ENCODE assay signal across 19 cellular contexts in the genomic region with DNA sequence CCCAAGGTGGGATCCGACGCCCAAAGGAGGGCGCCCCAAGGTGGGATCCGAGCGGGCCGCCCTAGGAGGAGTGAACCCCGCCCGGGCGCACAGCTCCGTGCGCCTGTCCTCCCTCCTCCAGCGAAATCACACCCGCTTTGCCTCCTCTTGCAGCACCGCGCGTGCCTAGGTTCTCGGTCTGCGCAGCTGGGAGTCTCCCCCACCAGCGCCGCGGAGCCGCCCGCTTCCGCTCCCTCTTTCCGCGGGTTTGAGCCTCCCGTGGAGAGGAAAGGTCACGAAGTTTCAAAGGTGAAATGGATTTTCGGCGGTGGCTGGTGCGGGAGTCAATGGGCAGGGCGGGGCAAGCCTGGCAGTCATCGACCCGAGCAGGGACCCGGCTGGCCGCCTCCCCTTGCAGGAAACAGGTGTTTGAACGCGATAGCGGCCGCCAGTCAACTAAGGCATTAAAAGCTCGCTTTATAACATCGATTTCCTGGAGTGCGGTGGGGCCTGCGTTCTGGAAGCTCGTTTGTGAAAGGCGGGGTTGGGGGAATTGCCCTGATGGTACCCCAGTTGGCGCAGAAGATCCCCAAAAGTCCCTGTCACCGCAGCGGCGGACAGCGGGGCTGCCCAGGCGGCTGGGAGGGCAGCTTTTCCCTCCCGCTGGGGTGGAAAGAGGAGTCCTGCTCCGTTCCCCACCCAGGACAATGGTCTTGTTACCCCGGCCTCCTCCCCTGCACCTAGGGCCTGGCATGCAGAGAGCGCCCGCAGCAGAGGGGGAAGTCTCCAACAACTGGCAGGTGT. TPM values are rescaled to one million over a fixed set of nuclear protein-coding genes. Genes with fewer than 3 reads are reported as not detected.
A peak's percentile ranks its signal among the peaks of the same experiment; 100 is the strongest.
DNase-seq lines count a peak whose midpoint lies in the region; ATAC-seq, FAIRE-seq and TF ChIP-seq lines count a peak whose summit lies in the region.
"Had no signal": no experiment of that assay in that cellular context is flagged by ENCODE, and none has a peak within 500 bp of the region (broad histone marks: within the 10 kb centered on the region; RNA-seq: fewer than 3 reads in every experiment).

No MANE protein-coding gene starts in this region.

- TF ChIP-seq EP300 in H1 (IDR thresholded peaks at IDR 0.05; ENCODE audit: borderline replicate concordance in 1 of 2, low read depth in 2 of 2, low read length in 2 of 2): no peak

- no peak for ATAC-seq in HG02840 (IDR thresholded peaks at IDR 0.05; ENCODE audit: low FRiP score, unreplicated experiment)

- H3K79me1 ChIP-seq in H1 (ENCODE audit: low read depth, low read length): no peaks in the 10 kb centered on the region

- H3K4me2 ChIP-seq in H1 (ENCODE audit: insufficient read depth in 1 of 2, low read depth in 2 of 2, low read length in 2 of 2) (peak overlapping the region; percentile 68 to 69), osteoblast (ENCODE audit: insufficient read depth, low read length) (no peak overlapping the region)
- H3K4me2 ChIP-seq: smooth muscle cell had no signal

- POLR2A ChIA-PET in H1 (lab: Charles Lee; ENCODE audit: partially characterized antibody): interaction anchor here (0.9 to 5.1 kb wide), 3 partner anchors 11 to 16 kb away, joined by 3 to 25 read pairs (median 3); no protein-coding TSS in a partner anchor

- H4K91ac ChIP-seq in H1 (replicated peaks; ENCODE audit: insufficient read length, low read length): no peak overlapping the region

- no peak for TF ChIP-seq POLR2A in H1 (IDR thresholded peaks at IDR 0.05; ENCODE audit: control extremely low read depth in 1 of 2, low read depth in 2 of 2, low read length in 2 of 2)

- no peak overlapping the region for H3K4ac ChIP-seq in H1 (replicated peaks; ENCODE audit: insufficient read length, low read depth, low read length)

- no peak overlapping the region for H3K14ac ChIP-seq in H1 (ENCODE audit: insufficient read length)

- H3K9ac ChIP-seq in H1 (replicated peaks in 1 of 4; ENCODE audit: extremely low read depth in 1 of 4, low read depth in 3 of 4, low read length in 3 of 4): no peak overlapping the region

- TF ChIP-seq CTCF in H1 (IDR thresholded peaks at IDR 0.05; ENCODE audit: control extremely low read depth in 1 of 3, insufficient read depth in 1 of 3, low read depth in 1 of 3, low read length in 3 of 3): no peak
- TF ChIP-seq CTCF in osteoblast (IDR thresholded peaks at IDR 0.05; ENCODE audit: extremely low read depth, low read depth, low read length): no peak

- H3K9me3 ChIP-seq in H1 (ENCODE audit: insufficient read depth in 2 of 2, low read depth in 1 of 2, low read length in 1 of 2): no peaks in the 10 kb centered on the region; a peak in 1 of 4 replicates
- H3K9me3 ChIP-seq in osteoblast (ENCODE audit: low read depth, low read length): no peaks in the 10 kb centered on the region

- peak overlapping the region; percentile 13 to 55 (median 19); a peak in 6 of 8 replicates for H3K4me3 ChIP-seq in H1 (ENCODE audit: extremely low read depth in 1 of 4, insufficient read depth in 2 of 4, low read depth in 3 of 4, low read length in 4 of 4)
- H3K4me3 ChIP-seq in osteoblast (ENCODE audit: insufficient read depth, low read length): no peak overlapping the region
- H3K4me3 ChIP-seq: smooth muscle cell had no signal

- H3K4me1 ChIP-seq in H1 (replicated peaks in 1 of 4; ENCODE audit: control insufficient read depth in 3 of 4, insufficient read depth in 4 of 4, low read length in 3 of 4) (peaks cover 3 to 44% (median 25%) of the 10 kb centered on the region in 4 experiments), osteoblast (ENCODE audit: insufficient read depth, low read length) (no peaks in the 10 kb centered on the region)

- no peak overlapping the region for H3K56ac ChIP-seq in H1 (replicated peaks; ENCODE audit: insufficient read length, low read depth, low read length)

- H3K23me2 ChIP-seq in H1 (ENCODE audit: low read depth, low read length): peaks cover 5% of the 10 kb centered on the region; the same call in 1 of the 2 replicates

- CTCF ChIA-PET in H1 (lab: Charles Lee; ENCODE audit: partially characterized antibody): interaction anchor here (0.6 to 5.6 kb wide), 5 partner anchors 16 to 584 kb away, joined by 3 to 51 read pairs (median 3); no protein-coding TSS in a partner anchor

- H2AFZ ChIP-seq in H1 (ENCODE audit: low read length): no peak overlapping the region
- no peak overlapping the region for H2AFZ ChIP-seq in osteoblast (ENCODE audit: low read length)

- H2BK20ac ChIP-seq in H1 (ENCODE audit: low read length): no peak overlapping the region

- H3K27ac ChIP-seq in H1 (ENCODE audit: low read depth, low read length) (no peak overlapping the region), osteoblast (ENCODE audit: low read depth, low read length) (no peak overlapping the region)

- peaks cover 97 to 100% (median 99%) of the 10 kb centered on the region in 4 experiments for H3K27me3 ChIP-seq in H1 (replicated peaks in 1 of 4; ENCODE audit: control insufficient read depth in 3 of 4, extremely low read depth in 1 of 4, insufficient read depth in 3 of 4, low read length in 3 of 4)
- peaks cover 85% of the 10 kb centered on the region for H3K27me3 ChIP-seq in osteoblast (ENCODE audit: insufficient read depth, low read length)

- H2BK12ac ChIP-seq in H1 (ENCODE audit: low read depth, low read length): peak overlapping the region; percentile 84; the same call in 1 of the 2 replicates

- no peak overlapping the region for H2AK5ac ChIP-seq in H1 (ENCODE audit: low read depth, low read length)

- no peak overlapping the region for H2BK120ac ChIP-seq in H1 (replicated peaks; ENCODE audit: low read depth, low read length)

- 3% methylated on average over 20 of the region's 57 CpGs; no CpG with 5 or more reads in 1 of the 2 experiments for WGBS in H1 (ENCODE audit: extremely low coverage in 1 of 2, insufficient coverage in 1 of 2, insufficient read length in 1 of 2, insufficient replicate concordance in 2 of 2, low coverage in 1 of 2, low lambda C conversion rate in 2 of 2, missing lambda C conversion rate in 1 of 2), 2 experiments

- H3K36me3 ChIP-seq in H1 (ENCODE audit: control insufficient read depth in 2 of 4, insufficient read depth in 4 of 4, low read length in 3 of 4) (peaks cover 0 to 6% (median 0%) of the 10 kb centered on the region in 4 experiments; a peak in 1 of 8 replicates), osteoblast (ENCODE audit: insufficient read depth, low read length) (no peaks in the 10 kb centered on the region)

- H4K5ac ChIP-seq in H1 (ENCODE audit: insufficient read length, low read depth, low read length): no peak overlapping the region

- H3K79me2 ChIP-seq in H1 (ENCODE audit: control insufficient read depth in 1 of 2, insufficient read depth in 2 of 2, low read length in 2 of 2) (no peaks in the 10 kb centered on the region), osteoblast (ENCODE audit: insufficient read depth, low read length) (no peaks in the 10 kb centered on the region)

- no peak overlapping the region for H3K23ac ChIP-seq in H1 (ENCODE audit: insufficient read length)

- H4K8ac ChIP-seq in H1 (ENCODE audit: extremely low read depth, insufficient read depth, low read length): peak overlapping the region; percentile 15

- peaks cover 13 to 25% of the 10 kb centered on the region in 2 experiments for H4K20me1 ChIP-seq in H1 (replicated peaks in 1 of 2; ENCODE audit: control insufficient read depth in 1 of 2, insufficient read depth in 2 of 2, low read length in 2 of 2)
- H4K20me1 ChIP-seq in osteoblast (ENCODE audit: insufficient read depth, low read length): no peaks in the 10 kb centered on the region

- TF ChIP-seq RAD21 in H1 (IDR thresholded peaks at IDR 0.05 in 1 of 2, conservative IDR thresholded peaks at IDR 0.05 in 1 of 2; ENCODE audit: low read depth in 2 of 2, low read length in 2 of 2): no peak

- H2BK5ac ChIP-seq in H1 (ENCODE audit: low read depth, low read length): no peak overlapping the region

- peak overlapping the region; percentile 60; the same call in 1 of the 2 replicates for H3K18ac ChIP-seq in H1 (ENCODE audit: extremely low read depth, low read length)

- FAIRE-seq in H1 (lab: Jason Lieb, UNC) (no peak), RCC 7860 (lab: Jason Lieb, UNC) (no peak)
- FAIRE-seq: A204.1, H54 had no signal

- peak overlapping the region; percentile 81; the same call in 1 of the 2 replicates for H2BK15ac ChIP-seq in H1 (ENCODE audit: low read length)

- DNase-seq in NCI-H2029 (lab: John Stamatoyannopoulos, UW) (peak; percentile 22), NCI-H2029 treated with DMSO at 0.1 percent for 48 hours (lab: John Stamatoyannopoulos, UW) (no peak), NCI-H1092 treated with DMSO at 0.1 percent for 48 hours (lab: John Stamatoyannopoulos, UW) (peak; percentile 78), H1 (ENCODE audit: low read depth in 1 of 2, low spot score in 2 of 2) (peak in 1 of 2 experiments; percentile 61), osteoblast (ENCODE audit: insufficient read length, low spot score, missing footprints) (peak; percentile 91), RCC 7860 (ENCODE audit: low spot score) (no peak)
- no peak for DNase-seq in activated T-cell treated with anti-CD3 and anti-CD28 coated beads, Interleukin-2, amount 50 U/mL, for 1 hour
- DNase-seq: activated CD4-positive, CD25-positive, alpha-beta regulatory T cell; CD8-positive, alpha-beta memory T cell; cerebellar nuclear complex; Kasumi-1; mammary epithelial cell; NCI-H2107; OCI-M1 had no signal

TF ChIP-seq in H1, 55 proteins besides CTCF, POLR2A, EP300 and RAD21:
- TF ChIP-seq CREB1 (IDR thresholded peaks at IDR 0.05): no peak
- TF ChIP-seq SUZ12 (IDR thresholded peaks at IDR 0.05; ENCODE audit: low read length): peak; percentile 86
- no peak for TF ChIP-seq CHD2 (IDR thresholded peaks at IDR 0.05; ENCODE audit: low read length)
- TF ChIP-seq EZH2 (IDR thresholded peaks at IDR 0.05; ENCODE audit: low read depth, low read length, severe bottlenecking): peak; percentile 80
- peak; percentile 6 for TF ChIP-seq CBX8 (IDR thresholded peaks at IDR 0.05; ENCODE audit: borderline replicate concordance, low read depth, low read length)
- peak; percentile 91 for TF ChIP-seq RNF2 (IDR thresholded peaks at IDR 0.05; ENCODE audit: borderline replicate concordance, low read depth, low read length, missing control alignments, poor library complexity, severe bottlenecking)
- TF ChIP-seq BRCA1 (IDR thresholded peaks at IDR 0.05; ENCODE audit: low read depth, low read length): no peak

RNA-seq across cellular contexts. Expression of gene SOX1, which starts 9.0 kb away (rescaled TPM):
- total RNA-seq in H1 (2021; fragmentation: NEBNext Ultra II Directional; extraction: Animal tissue kit (Norgen Biotek cat#: 25700)): 0.09 and 0.11 TPM in 2 replicates
- 0.03 and 0.05 TPM in 2 replicates for polyA plus RNA-seq in H1 (2011; rRNA removed)
- 0.04 TPM for polyA plus RNA-seq in H1 (2011; cell fraction: cytosol; rRNA removed)
- polyA plus RNA-seq in H1 (2011; cell fraction: nucleus; rRNA removed): 0.11 TPM
- polyA plus RNA-seq in H1 (2012, experiment 1 of 2): 0.09 to 0.11 TPM (median 0.09 TPM) in 3 of 4 replicates, not detected in the other
- polyA plus RNA-seq in H1 (2012, experiment 2 of 2): 0.20 TPM
- polyA plus RNA-seq in H1 (2013, experiment 1 of 2): 0.08 TPM
- polyA plus RNA-seq in H1 (2013, experiment 2 of 2): 0.06 TPM
- 0.07 TPM in 1 of 2 replicates, not detected in the other for polyA minus RNA-seq in H1 (2011; rRNA and poly(A)+ RNA removed)
- not detected for polyA minus RNA-seq in H1 (2011; cell fraction: cytosol; rRNA and poly(A)+ RNA removed)
- 0.20 TPM for polyA minus RNA-seq in H1 (2011; cell fraction: nucleus; rRNA and poly(A)+ RNA removed)
- total RNA-seq in osteoblast: not detected in 2 replicates
- total RNA-seq: CD8-positive, alpha-beta memory T cell; mammary epithelial cell; smooth muscle cell had no signal
- polyA plus RNA-seq: CD8-positive, alpha-beta memory T cell; esophagus; mammary epithelial cell; smooth muscle cell had no signal

Comparison
In these comparisons a context has a peak if more than half of its experiments do, and no peak if none do; other contexts are left out.
1. DNase-seq: peak in NCI-H2029 (single experiment), NCI-H1092 treated with DMSO at 0.1 percent for 48 hours (single experiment) and osteoblast (single experiment); none in NCI-H2029 treated with DMSO at 0.1 percent for 48 hours (single experiment), activated T-cell treated with anti-CD3 and anti-CD28 coated beads, Interleukin-2, amount 50 U/mL, for 1 hour (single experiment) and RCC 7860 (single experiment).